In genomic region chr11:124672531-124673215, GRCh38 we compare ENCODE assay signal across 2 cellular contexts.
TF ChIP-seq lines count a peak whose summit lies in the region.

No MANE protein-coding gene starts in this region.

TF ChIP-seq in HCT116, 20 proteins besides CTCF, POLR2A, EP300 and RAD21 (continued from another document):
- TF ChIP-seq FOSL1 (IDR thresholded peaks at IDR 0.05; ENCODE audit: low read depth), result no peak
- no peak for TF ChIP-seq CBX3 (IDR thresholded peaks at IDR 0.05; ENCODE audit: low read depth)
- no peak for TF ChIP-seq EGR1 (IDR thresholded peaks at IDR 0.05; ENCODE audit: low read depth)
- no peak for TF ChIP-seq SP1 (IDR thresholded peaks at IDR 0.05; ENCODE audit: low read depth)
- no peak for TF ChIP-seq TCF7L2 (IDR thresholded peaks at IDR 0.05; ENCODE audit: borderline replicate concordance, extremely low read depth, insufficient read depth, insufficient read length)
- TF ChIP-seq MAX (IDR thresholded peaks at IDR 0.05), result no peak
- TF ChIP-seq EZH2phosphoT487 (IDR thresholded peaks at IDR 0.05; ENCODE audit: borderline replicate concordance), result no peak
- no peak for TF ChIP-seq ELF1 (IDR thresholded peaks at IDR 0.05; ENCODE audit: borderline replicate concordance, low read depth)
TF ChIP-seq in HCT116: peak in this region for 0.

TF ChIP-seq in WTC11, 78 proteins besides CTCF, POLR2A, EP300 and RAD21 (continued from another document):
- no peak for TF ChIP-seq ZBTB43 (CRISPR knock-in tag; IDR thresholded peaks at IDR 0.05)
- no peak for TF ChIP-seq NFATC4 (CRISPR knock-in tag; IDR thresholded peaks at IDR 0.05)
- TF ChIP-seq ATF2 (CRISPR knock-in tag; IDR thresholded peaks at IDR 0.05; ENCODE audit: borderline replicate concordance, low read depth), result no peak
- TF ChIP-seq NR3C1 (CRISPR knock-in tag; conservative IDR thresholded peaks at IDR 0.05; ENCODE audit: low read depth), result no peak
- TF ChIP-seq ZNF317 (CRISPR knock-in tag; IDR thresholded peaks at IDR 0.05; ENCODE audit: borderline replicate concordance, low read depth), result no peak
- TF ChIP-seq RELA (CRISPR knock-in tag; IDR thresholded peaks at IDR 0.05; ENCODE audit: borderline replicate concordance), result no peak
- TF ChIP-seq E2F5 (CRISPR knock-in tag; IDR thresholded peaks at IDR 0.05), result no peak
- TF ChIP-seq NFYB (CRISPR knock-in tag; conservative IDR thresholded peaks at IDR 0.05; ENCODE audit: low read depth), result no peak
- no peak for TF ChIP-seq TP53 (CRISPR knock-in tag; IDR thresholded peaks at IDR 0.05)
TF ChIP-seq in WTC11: peak in this region for 0.
